9 cellular contexts compared by ENCODE assay signal in the genomic region with DNA sequence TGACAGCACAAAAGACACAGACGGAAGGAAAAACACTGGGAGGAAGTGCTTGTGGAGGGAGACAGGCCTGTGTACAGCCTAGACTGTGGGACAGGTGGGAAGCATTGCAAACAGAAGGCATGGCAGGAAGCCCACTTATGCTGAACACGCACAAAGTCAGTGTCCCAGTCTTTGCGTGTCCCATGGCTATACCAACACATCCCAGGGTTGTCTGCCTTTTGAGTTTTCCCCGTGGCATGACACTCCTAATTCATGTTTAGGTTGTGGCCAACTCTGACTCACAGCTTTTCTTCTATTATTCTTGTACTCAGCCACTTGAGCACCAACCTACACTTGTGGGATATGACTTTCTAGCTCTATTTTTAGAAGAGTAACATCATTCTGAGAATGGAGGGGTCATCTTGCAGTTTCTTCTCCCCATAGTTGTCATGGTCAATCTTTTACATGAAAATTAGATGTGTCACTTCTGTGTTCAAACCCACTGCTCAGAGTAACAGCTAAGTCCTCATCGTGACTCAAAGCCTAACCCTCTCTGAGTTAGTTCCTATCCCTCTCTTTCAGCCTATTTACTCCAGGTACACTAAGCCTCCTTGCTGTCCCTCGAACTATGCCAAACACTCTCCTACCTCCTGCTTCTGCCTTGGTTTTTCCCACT. TPM values are rescaled to one million over a fixed set of nuclear protein-coding genes. Genes with fewer than 3 reads are reported as not detected.
DNase-seq lines count a peak whose midpoint lies in the region; ATAC-seq and TF ChIP-seq lines count a peak whose summit lies in the region.
"Had no signal": no experiment of that assay in that cellular context is flagged by ENCODE, and none has a peak within 500 bp of the region (broad histone marks: within the 10 kb centered on the region; RNA-seq: fewer than 3 reads in every experiment).

No MANE protein-coding gene starts in this region.

- H3K9me3 Mint-ChIP-seq in activated T-helper 17 cell treated with anti-CD3 and anti-CD28 coated beads, Interleukin-2, amount 50 U/mL, for 72 hours = peaks cover 6% of the 10 kb centered on the region
- peaks cover 0 to 5% (median 2%) of the 10 kb centered on the region in 8 donors for H3K9me3 Mint-ChIP-seq in CD4-positive, alpha-beta memory T cell

- TF ChIP-seq CTCF in GM13976 (IDR thresholded peaks at IDR 0.05; ENCODE audit: borderline replicate concordance, control extremely low read depth, extremely low read depth, insufficient read depth, missing control alignments) = no peak

- H3K4me3 ChIP-seq in CD4-positive, alpha-beta memory T cell (ENCODE audit: low read length in 2 of 2) = no peak overlapping the region
- H3K4me3 ChIP-seq in Karpas-422 (ENCODE audit: low read length) = no peak overlapping the region

- H3K27ac Mint-ChIP-seq in activated T-helper 17 cell treated with anti-CD3 and anti-CD28 coated beads, Interleukin-2, amount 50 U/mL, for 72 hours = peak overlapping the region; percentile 93
- H3K27ac Mint-ChIP-seq in CD4-positive, alpha-beta memory T cell = peak overlapping the region in 2 of 7 donors; percentile 1 to 28

- peaks cover 23% of the 10 kb centered on the region for H3K4me1 ChIP-seq in CD4-positive, alpha-beta memory T cell (ENCODE audit: insufficient read depth, low read length)
- no peaks in the 10 kb centered on the region for H3K4me1 ChIP-seq in Karpas-422 (ENCODE audit: low read length)

- no peak overlapping the region for H3K27ac ChIP-seq in CD4-positive, alpha-beta memory T cell (ENCODE audit: low read depth, low read length)
- H3K27ac ChIP-seq in Karpas-422 (ENCODE audit: low read length) = no peak overlapping the region

- peak; percentile 73 for DNase-seq in GM13976 (ENCODE audit: low spot score)
- no peak for DNase-seq in left colon
- DNase-seq in HT-29 (ENCODE audit: low spot score) = no peak
- no peak for DNase-seq in CD4-positive, alpha-beta memory T cell
- no peak for DNase-seq in Karpas-422
- DNase-seq: small intestine had no signal

- peaks cover 26% of the 10 kb centered on the region for H3K4me1 Mint-ChIP-seq in activated T-helper 17 cell treated with anti-CD3 and anti-CD28 coated beads, Interleukin-2, amount 50 U/mL, for 72 hours
- peaks cover 22 to 30% (median 25%) of the 10 kb centered on the region in 4 donors for H3K4me1 Mint-ChIP-seq in CD4-positive, alpha-beta memory T cell

- H3K36me3 Mint-ChIP-seq in activated T-helper 17 cell treated with anti-CD3 and anti-CD28 coated beads, Interleukin-2, amount 50 U/mL, for 72 hours (ENCODE audit: low read depth) = no peaks in the 10 kb centered on the region
- peaks cover 0 to 1% of the 10 kb centered on the region in 2 donors for H3K36me3 Mint-ChIP-seq in CD4-positive, alpha-beta memory T cell

- no peaks in the 10 kb centered on the region for H3K9me2 ChIP-seq in Karpas-422 (replicated peaks; ENCODE audit: insufficient read depth, low read length)

- ATAC-seq in GM19395 (IDR thresholded peaks at IDR 0.05; ENCODE audit: unreplicated experiment) (peak; percentile 89), HG03045 (IDR thresholded peaks at IDR 0.05; ENCODE audit: unreplicated experiment) (peak; percentile 73), left colon (no peak)
- ATAC-seq in activated T-helper 17 cell treated with anti-CD3 and anti-CD28 coated beads, Interleukin-2, amount 50 U/mL, for 72 hours (replicated peaks) = peak; percentile 93

- H3K36me3 ChIP-seq in CD4-positive, alpha-beta memory T cell (ENCODE audit: insufficient read depth, low read length) = no peaks in the 10 kb centered on the region
- no peaks in the 10 kb centered on the region for H3K36me3 ChIP-seq in Karpas-422 (ENCODE audit: insufficient read depth, low read length)

- CTCF ChIA-PET in CD4-positive, alpha-beta memory T cell (lab: Charles Lee; ENCODE audit: partially characterized antibody) = interaction anchor here (1.6 to 2.6 kb wide), 3 partner anchors 17 to 325 kb away, joined by 4 to 12 read pairs (median 6); no protein-coding TSS in a partner anchor

- no peak overlapping the region; the same call in 1 of the 2 replicates for H2AFZ ChIP-seq in Karpas-422 (ENCODE audit: low read length)

- in situ Hi-C loops in GM13976 (cut with MboI; ENCODE audit: low sequenced_read_pairs, unreplicated experiment) = no loop called here

- no peaks in the 10 kb centered on the region for H3K27me3 Mint-ChIP-seq in activated T-helper 17 cell treated with anti-CD3 and anti-CD28 coated beads, Interleukin-2, amount 50 U/mL, for 72 hours
- peaks cover 0 to 2% of the 10 kb centered on the region in 2 donors for H3K27me3 Mint-ChIP-seq in CD4-positive, alpha-beta memory T cell

- peak overlapping the region; percentile 65 for H3K4me3 Mint-ChIP-seq in activated T-helper 17 cell treated with anti-CD3 and anti-CD28 coated beads, Interleukin-2, amount 50 U/mL, for 72 hours
- H3K4me3 Mint-ChIP-seq in CD4-positive, alpha-beta memory T cell = no peak overlapping the region

- H4K20me1 ChIP-seq in Karpas-422 (ENCODE audit: insufficient read depth, low read depth, low read length) = no peaks in the 10 kb centered on the region

- no peaks in the 10 kb centered on the region for H3K9me3 ChIP-seq in CD4-positive, alpha-beta memory T cell (ENCODE audit: control insufficient read depth in 1 of 2, low read length in 2 of 2)
- no peaks in the 10 kb centered on the region for H3K9me3 ChIP-seq in Karpas-422 (ENCODE audit: low read length)

- H3K27me3 ChIP-seq in CD4-positive, alpha-beta memory T cell (ENCODE audit: insufficient read depth, low read length) = no peaks in the 10 kb centered on the region
- 0 out of 2 replicates have a peak, but pooled peaks cover 2% of the 10 kb centered on the region for H3K27me3 ChIP-seq in Karpas-422 (ENCODE audit: low read length)

- POLR2A ChIA-PET in CD4-positive, alpha-beta memory T cell (lab: Charles Lee; ENCODE audit: partially characterized antibody) = no interaction called here

- H3K79me2 ChIP-seq in Karpas-422 (ENCODE audit: low read length) = no peaks in the 10 kb centered on the region

- no peak overlapping the region for H3K4me2 ChIP-seq in Karpas-422 (ENCODE audit: low read depth, low read length, poor library complexity, severe bottlenecking)

- intact Hi-C loops in left colon (cut with DNase I, micrococcal nuclease) = no loop called here
- intact Hi-C loops in CD4-positive, alpha-beta memory T cell (cut with micrococcal nuclease) = no loop called here

- H3K9ac ChIP-seq in Karpas-422 (ENCODE audit: low read length) = no peak overlapping the region

RNA-seq across cellular contexts. Expression of a gene that starts 27.5 kb away (rescaled TPM):
- not detected for total RNA-seq in activated T-helper 17 cell treated with anti-CD3 and anti-CD28 coated beads, Interleukin-2, amount 50 U/mL, for 72 hours
- under 1 TPM; 0.21 to 0.84 TPM for total RNA-seq in left colon
- not detected in 2 replicates for total RNA-seq in HT-29 (2014; rRNA removed; shearing (Covaris generic))
- not detected for total RNA-seq in CD4-positive, alpha-beta memory T cell
- under 1 TPM in 1 of 2 donors, not detected in 1; 0.08 TPM for polyA plus RNA-seq in CD4-positive, alpha-beta memory T cell
- total RNA-seq in Karpas-422 (2014; rRNA removed; shearing (Covaris generic); ENCODE audit: low replicate concordance) = 0.29 TPM in 1 of 2 replicates, not detected in the other

RNA-seq across cellular contexts. Expression of a gene that starts 30.1 kb away (rescaled TPM):
- total RNA-seq in activated T-helper 17 cell treated with anti-CD3 and anti-CD28 coated beads, Interleukin-2, amount 50 U/mL, for 72 hours = 10 to 100 TPM in 1 of 2 donors, 1 to 10 TPM in 1; 7.9 to 17.7 TPM
- under 1 TPM; 0.22 to 0.34 TPM for total RNA-seq in left colon
- total RNA-seq in HT-29 (2014; rRNA removed; shearing (Covaris generic)) = 14.0 and 14.7 TPM in 2 replicates
- not detected for total RNA-seq in CD4-positive, alpha-beta memory T cell
- not detected for polyA plus RNA-seq in CD4-positive, alpha-beta memory T cell
- total RNA-seq in Karpas-422 (2014; rRNA removed; shearing (Covaris generic); ENCODE audit: low replicate concordance) = 2.1 and 19.0 TPM in 2 replicates

RNA-seq across cellular contexts. Expression of a gene that starts 38.5 kb away (rescaled TPM):
- total RNA-seq in activated T-helper 17 cell treated with anti-CD3 and anti-CD28 coated beads, Interleukin-2, amount 50 U/mL, for 72 hours = 100 to 1,000 TPM; 199 to 312 TPM
- 100 to 1,000 TPM; 159 to 174 TPM for total RNA-seq in left colon
- 67.6 and 77.9 TPM in 2 replicates for total RNA-seq in HT-29 (2014; rRNA removed; shearing (Covaris generic))
- total RNA-seq in CD4-positive, alpha-beta memory T cell = 100 to 1,000 TPM; 492 to 498 TPM
- 100 to 1,000 TPM in 1 of 2 donors, 10 to 100 TPM in 1; 65.7 to 108 TPM for polyA plus RNA-seq in CD4-positive, alpha-beta memory T cell
- 207 and 248 TPM in 2 replicates for total RNA-seq in Karpas-422 (2014; rRNA removed; shearing (Covaris generic); ENCODE audit: low replicate concordance)

RNA-seq across cellular contexts. Expression of a gene that starts 50.0 kb away (rescaled TPM):
- 1 to 10 TPM; 7.3 to 8.7 TPM for total RNA-seq in activated T-helper 17 cell treated with anti-CD3 and anti-CD28 coated beads, Interleukin-2, amount 50 U/mL, for 72 hours
- 10 to 100 TPM; 15.7 to 16.6 TPM for total RNA-seq in left colon
- 13.5 and 30.0 TPM in 2 replicates for total RNA-seq in HT-29 (2014; rRNA removed; shearing (Covaris generic))
- total RNA-seq in CD4-positive, alpha-beta memory T cell = 10 to 100 TPM; 25.6 to 26.2 TPM
- polyA plus RNA-seq in CD4-positive, alpha-beta memory T cell = 10 to 100 TPM; 10.9 to 15.5 TPM
- total RNA-seq in Karpas-422 (2014; rRNA removed; shearing (Covaris generic); ENCODE audit: low replicate concordance) = 16.2 and 57.5 TPM in 2 replicates

RNA-seq across cellular contexts. Expression of a gene that starts 54.5 kb away (rescaled TPM):
- total RNA-seq in activated T-helper 17 cell treated with anti-CD3 and anti-CD28 coated beads, Interleukin-2, amount 50 U/mL, for 72 hours = 1 to 10 TPM; 2.1 to 2.3 TPM
- total RNA-seq in left colon = 1 to 10 TPM in 1 of 2 donors, under 1 TPM in 1; 0.49 to 1.9 TPM
- 0.58 TPM in 1 of 2 replicates, not detected in the other for total RNA-seq in HT-29 (2014; rRNA removed; shearing (Covaris generic))
- under 1 TPM; 0.35 to 0.36 TPM for total RNA-seq in CD4-positive, alpha-beta memory T cell
- polyA plus RNA-seq in CD4-positive, alpha-beta memory T cell = not detected
- 0.07 and 0.32 TPM in 2 replicates for total RNA-seq in Karpas-422 (2014; rRNA removed; shearing (Covaris generic); ENCODE audit: low replicate concordance)
